ENCODE assay signal across 18 cellular contexts in genomic region chr12:120844768-120845449, GRCh38. TPM values are rescaled to one million over a fixed set of nuclear protein-coding genes. Genes with fewer than 3 reads are reported as not detected.
DNase-seq lines count a peak whose midpoint lies in the region; ATAC-seq and TF ChIP-seq lines count a peak whose summit lies in the region.
"Had no signal": no experiment of that assay in that cellular context is flagged by ENCODE, and none has a peak within 500 bp of the region (broad histone marks: within the 10 kb centered on the region; RNA-seq: fewer than 3 reads in every experiment).

No MANE protein-coding gene starts in this region.

- no peak overlapping the region for H3K9ac ChIP-seq in neuronal stem cell (ENCODE audit: low read depth, low read length, poor library complexity)

- peak overlapping the region; percentile 88 for H2AK5ac ChIP-seq in neuronal stem cell (ENCODE audit: low read depth, low read length)

- WGBS in neuronal stem cell (ENCODE audit: extremely low coverage in 2 of 2, insufficient read length in 2 of 2, insufficient replicate concordance in 1 of 2), 2 donors, result no CpG with 5 or more reads among the region's 18 CpGs

- H3K36me3 Mint-ChIP-seq in CD4-positive, alpha-beta T cell (ENCODE audit: low read depth), result peaks cover 4% of the 10 kb centered on the region
- no peaks in the 10 kb centered on the region for H3K36me3 Mint-ChIP-seq in GM23338 (ENCODE audit: low read depth)

- peak overlapping the region; percentile 64 for H3K18ac ChIP-seq in neuronal stem cell (ENCODE audit: low read length)

- TF ChIP-seq CTCF in CD4-positive, alpha-beta T cell (IDR thresholded peaks at IDR 0.05), result no peak
- TF ChIP-seq CTCF in GM23338 (conservative IDR thresholded peaks at IDR 0.05; ENCODE audit: low read depth in 2 of 2) (no peak), WERI-Rb-1 (IDR thresholded peaks at IDR 0.05; ENCODE audit: low read depth, low read length) (no peak)

- H3K14ac ChIP-seq in neuronal stem cell (ENCODE audit: low read length), result peak overlapping the region; percentile 82

- intact Hi-C loops in CD4-positive, alpha-beta T cell (cut with DNase I, micrococcal nuclease), result no loop called here

- DNase-seq in CD4-positive, alpha-beta T cell, result no peak
- DNase-seq in GM23338 (ENCODE audit: low spot score), result no peak
- peak; percentile 50 for DNase-seq in globus pallidus (ENCODE audit: low spot score)
- no peak for DNase-seq in neuronal stem cell (ENCODE audit: low spot score)
- no peak for DNase-seq in dedifferentiated amniotic fluid mesenchymal stem cell (ENCODE audit: extremely low spot score)
- no peak for DNase-seq in WERI-Rb-1
- no peak for DNase-seq in AG08396 (ENCODE audit: low spot score)
- no peak for DNase-seq in SKM-1 (lab: John Stamatoyannopoulos, UW; ENCODE audit: unreplicated experiment)
- DNase-seq: left lung; NCI-H1048; NCI-H2081; NCI-H446; retina; stimulated activated CD4-positive, alpha-beta T cell treated with anti-CD3 and anti-CD28 coated beads, Interleukin-4, amount 100 ng/mL, for 1 hour; stimulated activated naive CD4-positive, alpha-beta T cell treated with Interleukin-2 at 50 U/mL for 16 hours; T-helper 1 cell; transverse colon had no signal

- no peaks in the 10 kb centered on the region for H3K27me3 Mint-ChIP-seq in CD4-positive, alpha-beta T cell
- H3K27me3 Mint-ChIP-seq in GM23338 (ENCODE audit: insufficient read depth, low read depth, poor library complexity), result peaks cover 2% of the 10 kb centered on the region

- H3K4ac ChIP-seq in neuronal stem cell (ENCODE audit: low read length), result no peak overlapping the region

- H3K27me3 ChIP-seq in CD4-positive, alpha-beta T cell (ENCODE audit: control insufficient read depth, insufficient read depth, low read length), result no peaks in the 10 kb centered on the region
- H3K27me3 ChIP-seq in GM23338 (ENCODE audit: insufficient read depth) (no peaks in the 10 kb centered on the region), neuronal stem cell (ENCODE audit: control insufficient read depth in 3 of 3, insufficient read depth in 3 of 3, low read depth in 1 of 3, low read length in 3 of 3) (peaks cover 0 to 2% (median 0%) of the 10 kb centered on the region in 3 experiments), WERI-Rb-1 (ENCODE audit: insufficient read depth, low read depth, severe bottlenecking) (no peaks in the 10 kb centered on the region)
- H3K27me3 ChIP-seq: left lung, transverse colon had no signal

- no peak overlapping the region for H3K4me3 Mint-ChIP-seq in CD4-positive, alpha-beta T cell
- no peak overlapping the region for H3K4me3 Mint-ChIP-seq in GM23338

- POLR2A ChIA-PET in CD4-positive, alpha-beta T cell (lab: Charles Lee), result no interaction called here

- H2BK5ac ChIP-seq in neuronal stem cell (ENCODE audit: low read length), result no peak overlapping the region

- H4K20me1 ChIP-seq in GM23338 (replicated peaks; ENCODE audit: insufficient read depth), result peaks cover 9% of the 10 kb centered on the region

- H3K27ac ChIP-seq in CD4-positive, alpha-beta T cell (ENCODE audit: low read depth, low read length), result no peak overlapping the region
- no peak overlapping the region for H3K27ac ChIP-seq in GM23338 (ENCODE audit: low read depth)
- no peak overlapping the region for H3K27ac ChIP-seq in neuronal stem cell (replicated peaks; ENCODE audit: low read length)
- H3K27ac ChIP-seq in WERI-Rb-1, result no peak overlapping the region
- H3K27ac ChIP-seq: epithelial cell of prostate, left lung, transverse colon had no signal

- H3K4me3 ChIP-seq in GM23338 (no peak overlapping the region), neuronal stem cell (ENCODE audit: low read length in 2 of 2) (no peak overlapping the region), WERI-Rb-1 (ENCODE audit: low read depth, low read length) (no peak overlapping the region)
- H3K4me3 ChIP-seq: left lung, transverse colon had no signal

- no peak overlapping the region for H4K8ac ChIP-seq in neuronal stem cell (ENCODE audit: low read depth, low read length)

- H2BK15ac ChIP-seq in neuronal stem cell (ENCODE audit: low read length), result no peak overlapping the region

- no peaks in the 10 kb centered on the region for H3K36me3 ChIP-seq in GM23338 (ENCODE audit: insufficient read depth)
- H3K36me3 ChIP-seq in neuronal stem cell (replicated peaks in 1 of 2; ENCODE audit: control insufficient read depth in 2 of 2, insufficient read depth in 2 of 2, low read length in 2 of 2), result peaks cover 0 to 2% of the 10 kb centered on the region in 2 donors
- H3K36me3 ChIP-seq in WERI-Rb-1, result no peaks in the 10 kb centered on the region
- H3K36me3 ChIP-seq: left lung, transverse colon had no signal

- H3K4me1 ChIP-seq in GM23338 (ENCODE audit: insufficient read depth), result no peaks in the 10 kb centered on the region
- peaks cover 0 to 11% of the 10 kb centered on the region in 2 donors for H3K4me1 ChIP-seq in neuronal stem cell (ENCODE audit: control insufficient read depth in 2 of 2, insufficient read depth in 1 of 2, low read depth in 1 of 2, low read length in 2 of 2)

- no peak overlapping the region for H3K4me2 ChIP-seq in GM23338
- H3K4me2 ChIP-seq in neuronal stem cell (ENCODE audit: insufficient read depth, low read length, poor library complexity, severe bottlenecking), result no peak overlapping the region

- no peak for ATAC-seq in CD4-positive, alpha-beta T cell (ENCODE audit: poor library complexity)
- ATAC-seq in GM23338, result peak; percentile 30; the same call in 2 of the 3 replicates
- ATAC-seq: left lung had no signal

- H2BK120ac ChIP-seq in neuronal stem cell (ENCODE audit: low read depth, low read length), result no peak overlapping the region

- peaks cover 44% of the 10 kb centered on the region for H3K79me2 ChIP-seq in GM23338 (replicated peaks; ENCODE audit: insufficient read depth)

- peak overlapping the region; percentile 41 for H2BK12ac ChIP-seq in neuronal stem cell (ENCODE audit: low read length)

- CTCF ChIA-PET in CD4-positive, alpha-beta T cell (lab: Charles Lee), result no interaction called here

- H3K9me3 ChIP-seq in CD4-positive, alpha-beta T cell (ENCODE audit: control insufficient read depth, low read length), result no peaks in the 10 kb centered on the region
- no peaks in the 10 kb centered on the region for H3K9me3 ChIP-seq in neuronal stem cell (replicated peaks in 1 of 2; ENCODE audit: control insufficient read depth in 2 of 2, insufficient read depth in 1 of 2, low read depth in 1 of 2, low read length in 2 of 2)
- no peaks in the 10 kb centered on the region for H3K9me3 ChIP-seq in WERI-Rb-1 (ENCODE audit: severe bottlenecking)
- H3K9me3 ChIP-seq: left lung, transverse colon had no signal

- peak overlapping the region; percentile 6 for H3K27ac Mint-ChIP-seq in CD4-positive, alpha-beta T cell
- H3K27ac Mint-ChIP-seq in GM23338, result no peak overlapping the region

- H3K9me2 ChIP-seq in GM23338 (ENCODE audit: insufficient read depth), result no peaks in the 10 kb centered on the region

- H3K4me1 Mint-ChIP-seq in CD4-positive, alpha-beta T cell (ENCODE audit: low read depth), result peaks cover 56% of the 10 kb centered on the region
- H3K4me1 Mint-ChIP-seq in GM23338, result peaks cover 4% of the 10 kb centered on the region

- no peak overlapping the region for H4K91ac ChIP-seq in neuronal stem cell (ENCODE audit: low read depth, low read length, poor library complexity)

- peaks cover 7% of the 10 kb centered on the region for H3K79me1 ChIP-seq in neuronal stem cell (ENCODE audit: low read depth, low read length)

- H3F3A ChIP-seq in GM23338 (replicated peaks; ENCODE audit: low read depth), result no peaks in the 10 kb centered on the region

- no peaks in the 10 kb centered on the region for H3K9me3 Mint-ChIP-seq in CD4-positive, alpha-beta T cell
- H3K9me3 Mint-ChIP-seq in GM23338, result no peaks in the 10 kb centered on the region

- H3K23ac ChIP-seq in neuronal stem cell (ENCODE audit: low read depth, low read length, poor library complexity), result no peak overlapping the region

- no peak overlapping the region for H2AFZ ChIP-seq in GM23338
- no peak overlapping the region for H2AFZ ChIP-seq in neuronal stem cell (ENCODE audit: low read length)

TF ChIP-seq in GM23338, 12 proteins besides CTCF, POLR2A, EP300 and RAD21 (continues in another document):
- no peak for TF ChIP-seq EZH2phosphoT487 (IDR thresholded peaks at IDR 0.05; ENCODE audit: unreplicated experiment)
- no peak for TF ChIP-seq ZNF114 (CRISPR knock-in tag; IDR thresholded peaks at IDR 0.05)
- no peak for TF ChIP-seq JUNB (IDR thresholded peaks at IDR 0.05; ENCODE audit: unreplicated experiment)
- no peak for TF ChIP-seq STAT1 (IDR thresholded peaks at IDR 0.05; ENCODE audit: unreplicated experiment)
- no peak for TF ChIP-seq ZNF331 (CRISPR knock-in tag; IDR thresholded peaks at IDR 0.05; ENCODE audit: low read depth)

RNA-seq across cellular contexts. Expression of gene SPPL3, which starts 59.2 kb away (rescaled TPM):
- 10 to 100 TPM; 38.3 to 43.4 TPM for total RNA-seq in CD4-positive, alpha-beta T cell
- 25.2 and 27.8 TPM in 2 replicates for total RNA-seq in GM23338 (2014; rRNA removed; shearing (Covaris generic))
- polyA plus RNA-seq in GM23338 (2016; fragmentation: Nextera tagmentation; extraction: Ambion mirVana), result 10.9 and 12.7 TPM in 2 replicates
- 50.8 TPM for polyA plus RNA-seq in neuronal stem cell (2013, experiment 1 of 2)
- polyA plus RNA-seq in neuronal stem cell (2013, experiment 2 of 2), result 50.8 TPM
